1 cellular context compared by ENCODE assay signal in genomic region chr7:84548366-84549085, GRCh38.
TF ChIP-seq lines count a peak whose summit lies in the region.

No MANE protein-coding gene starts in this region.

TF ChIP-seq in HepG2, 621 proteins besides CTCF, POLR2A, EP300 and RAD21:
- TF ChIP-seq ZFP37 (CRISPR knock-in tag; IDR thresholded peaks at IDR 0.05; ENCODE audit: borderline replicate concordance): no peak
- no peak for TF ChIP-seq USF2 (IDR thresholded peaks at IDR 0.05; ENCODE audit: low read depth, low read length)
- no peak for TF ChIP-seq USF2 (CRISPR knock-in tag; IDR thresholded peaks at IDR 0.05; ENCODE audit: borderline replicate concordance)
- TF ChIP-seq ZMYM4 (CRISPR knock-in tag; IDR thresholded peaks at IDR 0.05): no peak
- no peak for TF ChIP-seq ZNF281 (CRISPR knock-in tag; IDR thresholded peaks at IDR 0.05; ENCODE audit: borderline replicate concordance)
- TF ChIP-seq ZMAT3 (CRISPR knock-in tag; conservative IDR thresholded peaks at IDR 0.05): no peak
- no peak for TF ChIP-seq MEIS1 (CRISPR knock-in tag; IDR thresholded peaks at IDR 0.05; ENCODE audit: borderline replicate concordance)
- TF ChIP-seq ZNF550 (CRISPR knock-in tag; IDR thresholded peaks at IDR 0.05; ENCODE audit: borderline replicate concordance): no peak
- TF ChIP-seq YEATS4 (CRISPR knock-in tag; IDR thresholded peaks at IDR 0.05; ENCODE audit: borderline replicate concordance): no peak
- no peak for TF ChIP-seq ZMAT5 (CRISPR knock-in tag; IDR thresholded peaks at IDR 0.05; ENCODE audit: borderline replicate concordance, low read depth)
- TF ChIP-seq REST (IDR thresholded peaks at IDR 0.05; ENCODE audit: borderline replicate concordance in 1 of 2, low read depth in 1 of 2, low read length in 2 of 2): no peak
- TF ChIP-seq ZFP36 (IDR thresholded peaks at IDR 0.05; ENCODE audit: borderline replicate concordance, low read depth, low read length, partially characterized antibody): no peak
- no peak for TF ChIP-seq ZBTB38 (CRISPR knock-in tag; IDR thresholded peaks at IDR 0.05)
